ENCODE assay signal across 9 cellular contexts in genomic region chr13:87677334-87678234, GRCh38. TPM values are rescaled to one million over a fixed set of nuclear protein-coding genes. Genes with fewer than 3 reads are reported as not detected.
DNase-seq lines count a peak whose midpoint lies in the region; ATAC-seq and TF ChIP-seq lines count a peak whose summit lies in the region.
"Had no signal": no experiment of that assay in that cellular context is flagged by ENCODE, and none has a peak within 500 bp of the region (broad histone marks: within the 10 kb centered on the region; RNA-seq: fewer than 3 reads in every experiment).

No MANE protein-coding gene starts in this region.

- H3K9me3 ChIP-seq in gastroesophageal sphincter = no peaks in the 10 kb centered on the region

- TF ChIP-seq POLR2A in gastroesophageal sphincter (IDR thresholded peaks at IDR 0.05) = no peak

- TF ChIP-seq CTCF in activated CD8-positive, alpha-beta T cell treated with anti-CD3 and anti-CD28 coated beads for 36 hours (IDR thresholded peaks at IDR 0.05) = no peak
- no peak for TF ChIP-seq CTCF in gastroesophageal sphincter (IDR thresholded peaks at IDR 0.05)
- TF ChIP-seq CTCF in Calu3 (IDR thresholded peaks at IDR 0.05; ENCODE audit: unreplicated experiment) = no peak

- peak overlapping the region; percentile 22 to 50 for H3K4me3 ChIP-seq in gastroesophageal sphincter

- H3K9me3 Mint-ChIP-seq in activated CD8-positive, alpha-beta T cell treated with anti-CD3 and anti-CD28 coated beads for 36 hours = no peaks in the 10 kb centered on the region
- peaks cover under 1% of the 10 kb centered on the region for H3K9me3 Mint-ChIP-seq in Calu3 (ENCODE audit: low read depth, unreplicated experiment)

- ATAC-seq in activated CD8-positive, alpha-beta T cell treated with anti-CD3 and anti-CD28 coated beads for 36 hours = peak; percentile 17
- peak; percentile 14 for ATAC-seq in gastroesophageal sphincter
- no peak for ATAC-seq in HG03460 (IDR thresholded peaks at IDR 0.05; ENCODE audit: unreplicated experiment)

- 5 to 11% methylated on average over 8 to 26 of the region's 72 CpGs for WGBS in gastroesophageal sphincter (ENCODE audit: low coverage in 1 of 2), 2 donors

- DNase-seq in stimulated activated CD4-positive, alpha-beta T cell treated with anti-CD3 and anti-CD28 coated beads, Interleukin-15, amount 100 ng/mL, for 24 hours = peak; percentile 37
- DNase-seq in stimulated activated CD4-positive, alpha-beta T cell treated with anti-CD3 and anti-CD28 coated beads, Interleukin-12 subunit alpha, Interleukin-12 subunit beta, amount 100 ng/mL, for 4 hours = no peak
- DNase-seq in activated CD8-positive, alpha-beta T cell treated with anti-CD3 and anti-CD28 coated beads for 36 hours = peak; percentile 13
- DNase-seq in posterior cingulate gyrus (peak in 8 of 10 donors; percentile 40 to 93 (median 53)), Calu3 (no peak), NCI-H82 treated with DMSO at 0.1 percent for 48 hours (lab: John Stamatoyannopoulos, UW; ENCODE audit: unreplicated experiment) (no peak)

- H3K27me3 Mint-ChIP-seq in activated CD8-positive, alpha-beta T cell treated with anti-CD3 and anti-CD28 coated beads for 36 hours = peaks cover 54% of the 10 kb centered on the region
- H3K27me3 Mint-ChIP-seq in Calu3 (ENCODE audit: unreplicated experiment) = no peaks in the 10 kb centered on the region

- H3K4me1 Mint-ChIP-seq in activated CD8-positive, alpha-beta T cell treated with anti-CD3 and anti-CD28 coated beads for 36 hours (ENCODE audit: low read depth) = peaks cover 24% of the 10 kb centered on the region
- no peaks in the 10 kb centered on the region for H3K4me1 Mint-ChIP-seq in Calu3 (ENCODE audit: low read depth, unreplicated experiment)

- H3K36me3 Mint-ChIP-seq in activated CD8-positive, alpha-beta T cell treated with anti-CD3 and anti-CD28 coated beads for 36 hours (ENCODE audit: low read depth) = peaks cover 6% of the 10 kb centered on the region
- H3K36me3 Mint-ChIP-seq in Calu3 (ENCODE audit: insufficient read depth, unreplicated experiment) = no peaks in the 10 kb centered on the region

- H3K36me3 ChIP-seq in gastroesophageal sphincter = no peaks in the 10 kb centered on the region

- intact Hi-C loops in activated CD8-positive, alpha-beta T cell treated with anti-CD3 and anti-CD28 coated beads for 36 hours (cut with micrococcal nuclease) = no loop called here
- intact Hi-C loops in posterior cingulate gyrus (cut with DNase I) = no loop called here
- intact Hi-C loops in Calu3 (cut with micrococcal nuclease; ENCODE audit: unreplicated experiment) = no loop called here

- peak overlapping the region; percentile 43 for H3K4me3 Mint-ChIP-seq in activated CD8-positive, alpha-beta T cell treated with anti-CD3 and anti-CD28 coated beads for 36 hours
- H3K4me3 Mint-ChIP-seq in Calu3 (ENCODE audit: low read depth, unreplicated experiment) = no peak overlapping the region

- H3K4me1 ChIP-seq in gastroesophageal sphincter = peaks cover 0 to 26% (median 11%) of the 10 kb centered on the region in 3 donors

- no peak for TF ChIP-seq EP300 in gastroesophageal sphincter (IDR thresholded peaks at IDR 0.05)

- no peak overlapping the region for H3K27ac ChIP-seq in gastroesophageal sphincter

- CTCF ChIA-PET in activated CD8-positive, alpha-beta T cell treated with anti-CD3 and anti-CD28 coated beads for 36 hours (lab: Charles Lee) = no interaction called here
- CTCF ChIA-PET in Calu3 (lab: Charles Lee) = no interaction called here

- peaks cover 64% of the 10 kb centered on the region for H3K27me3 ChIP-seq in gastroesophageal sphincter

- no peak overlapping the region for H3K27ac Mint-ChIP-seq in activated CD8-positive, alpha-beta T cell treated with anti-CD3 and anti-CD28 coated beads for 36 hours
- H3K27ac Mint-ChIP-seq in Calu3 (ENCODE audit: unreplicated experiment) = no peak overlapping the region

- no TSS peak for BruUV-seq in Calu3 (replicated peaks; lab: Mats Ljungman, UMichigan)

- POLR2A ChIA-PET in activated CD8-positive, alpha-beta T cell treated with anti-CD3 and anti-CD28 coated beads for 36 hours (lab: Charles Lee) = no interaction called here

RNA-seq across cellular contexts. Expression of gene SLITRK5, which starts 6.4 kb away (rescaled TPM):
- total RNA-seq in activated CD8-positive, alpha-beta T cell treated with anti-CD3 and anti-CD28 coated beads for 36 hours = not detected
- under 1 TPM; 0.25 to 0.54 (median 0.41) TPM for total RNA-seq in gastroesophageal sphincter
- total RNA-seq in Calu3 (2022) = not detected in 2 replicates
- total RNA-seq: T-helper 1 cell treated with Interleukin-12 subunit alpha and Interleukin-12 subunit beta and Interleukin-4 antibody, amounts not matched to agents 30 ng/mL and 1 ng/mL, for 36 hours had no signal

Comparison
In these comparisons a context has a peak if more than half of its experiments do, and no peak if none do; other contexts are left out.
1. DNase-seq: peak in stimulated activated CD4-positive, alpha-beta T cell treated with anti-CD3 and anti-CD28 coated beads, Interleukin-15, amount 100 ng/mL, for 24 hours (single experiment), activated CD8-positive, alpha-beta T cell treated with anti-CD3 and anti-CD28 coated beads for 36 hours (single experiment) and posterior cingulate gyrus (8 of 10); none in stimulated activated CD4-positive, alpha-beta T cell treated with anti-CD3 and anti-CD28 coated beads, Interleukin-12 subunit alpha, Interleukin-12 subunit beta, amount 100 ng/mL, for 4 hours (single experiment), Calu3 (single experiment) and NCI-H82 treated with DMSO at 0.1 percent for 48 hours (single experiment).